Comparison of ENCODE assay signal across 1 cellular context in the genomic region with DNA sequence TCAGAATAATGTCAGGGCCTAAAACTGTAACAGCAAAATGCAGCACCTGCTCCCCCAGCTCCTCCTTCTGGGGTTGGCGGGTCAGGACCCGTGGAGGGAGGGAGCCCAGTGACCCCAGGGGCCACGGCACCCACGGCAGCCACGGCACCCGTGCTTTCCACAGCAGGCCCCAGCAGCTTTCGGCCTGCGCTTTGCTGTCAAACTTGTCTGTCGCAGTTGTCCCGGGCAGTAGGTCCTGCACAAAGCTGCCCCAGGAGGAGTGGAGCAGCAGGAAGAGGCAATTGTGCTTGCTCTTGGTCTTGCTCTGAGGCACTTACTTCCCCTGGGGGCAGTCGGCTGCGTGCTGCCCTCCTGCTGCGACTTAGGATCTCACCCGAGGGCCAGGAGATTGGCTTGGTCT.
A peak's percentile ranks its signal among the peaks of the same experiment; 100 is the strongest.
TF ChIP-seq lines count a peak whose summit lies in the region.

No MANE protein-coding gene starts in this region.

TF ChIP-seq in K562, 482 proteins besides CTCF, POLR2A, EP300 and RAD21 (continued from another document):
- TF ChIP-seq, protein P1, sequence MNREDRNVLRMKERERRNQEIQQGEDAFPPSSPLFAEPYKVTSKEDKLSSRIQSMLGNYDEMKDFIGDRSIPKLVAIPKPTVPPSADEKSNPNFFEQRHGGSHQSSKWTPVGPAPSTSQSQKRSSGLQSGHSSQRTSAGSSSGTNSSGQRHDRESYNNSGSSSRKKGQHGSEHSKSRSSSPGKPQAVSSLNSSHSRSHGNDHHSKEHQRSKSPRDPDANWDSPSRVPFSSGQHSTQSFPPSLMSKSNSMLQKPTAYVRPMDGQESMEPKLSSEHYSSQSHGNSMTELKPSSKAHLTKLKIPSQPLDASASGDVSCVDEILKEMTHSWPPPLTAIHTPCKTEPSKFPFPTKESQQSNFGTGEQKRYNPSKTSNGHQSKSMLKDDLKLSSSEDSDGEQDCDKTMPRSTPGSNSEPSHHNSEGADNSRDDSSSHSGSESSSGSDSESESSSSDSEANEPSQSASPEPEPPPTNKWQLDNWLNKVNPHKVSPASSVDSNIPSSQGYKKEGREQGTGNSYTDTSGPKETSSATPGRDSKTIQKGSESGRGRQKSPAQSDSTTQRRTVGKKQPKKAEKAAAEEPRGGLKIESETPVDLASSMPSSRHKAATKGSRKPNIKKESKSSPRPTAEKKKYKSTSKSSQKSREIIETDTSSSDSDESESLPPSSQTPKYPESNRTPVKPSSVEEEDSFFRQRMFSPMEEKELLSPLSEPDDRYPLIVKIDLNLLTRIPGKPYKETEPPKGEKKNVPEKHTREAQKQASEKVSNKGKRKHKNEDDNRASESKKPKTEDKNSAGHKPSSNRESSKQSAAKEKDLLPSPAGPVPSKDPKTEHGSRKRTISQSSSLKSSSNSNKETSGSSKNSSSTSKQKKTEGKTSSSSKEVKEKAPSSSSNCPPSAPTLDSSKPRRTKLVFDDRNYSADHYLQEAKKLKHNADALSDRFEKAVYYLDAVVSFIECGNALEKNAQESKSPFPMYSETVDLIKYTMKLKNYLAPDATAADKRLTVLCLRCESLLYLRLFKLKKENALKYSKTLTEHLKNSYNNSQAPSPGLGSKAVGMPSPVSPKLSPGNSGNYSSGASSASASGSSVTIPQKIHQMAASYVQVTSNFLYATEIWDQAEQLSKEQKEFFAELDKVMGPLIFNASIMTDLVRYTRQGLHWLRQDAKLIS (CRISPR knock-in tag; IDR thresholded peaks at IDR 0.05), result no peak
- TF ChIP-seq, protein P2, sequence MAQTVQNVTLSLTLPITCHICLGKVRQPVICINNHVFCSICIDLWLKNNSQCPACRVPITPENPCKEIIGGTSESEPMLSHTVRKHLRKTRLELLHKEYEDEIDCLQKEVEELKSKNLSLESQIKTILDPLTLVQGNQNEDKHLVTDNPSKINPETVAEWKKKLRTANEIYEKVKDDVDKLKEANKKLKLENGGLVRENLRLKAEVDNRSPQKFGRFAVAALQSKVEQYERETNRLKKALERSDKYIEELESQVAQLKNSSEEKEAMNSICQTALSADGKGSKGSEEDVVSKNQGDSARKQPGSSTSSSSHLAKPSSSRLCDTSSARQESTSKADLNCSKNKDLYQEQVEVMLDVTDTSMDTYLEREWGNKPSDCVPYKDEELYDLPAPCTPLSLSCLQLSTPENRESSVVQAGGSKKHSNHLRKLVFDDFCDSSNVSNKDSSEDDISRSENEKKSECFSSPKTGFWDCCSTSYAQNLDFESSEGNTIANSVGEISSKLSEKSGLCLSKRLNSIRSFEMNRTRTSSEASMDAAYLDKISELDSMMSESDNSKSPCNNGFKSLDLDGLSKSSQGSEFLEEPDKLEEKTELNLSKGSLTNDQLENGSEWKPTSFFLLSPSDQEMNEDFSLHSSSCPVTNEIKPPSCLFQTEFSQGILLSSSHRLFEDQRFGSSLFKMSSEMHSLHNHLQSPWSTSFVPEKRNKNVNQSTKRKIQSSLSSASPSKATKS (CRISPR knock-in tag; IDR thresholded peaks at IDR 0.05), result no peak
- no peak for TF ChIP-seq LCOR (CRISPR knock-in tag; IDR thresholded peaks at IDR 0.05)
- TF ChIP-seq RBFOX2 (IDR thresholded peaks at IDR 0.05; ENCODE audit: low read depth, low read length), result 0 out of 2 replicates have a peak, but pooled peaks have one; percentile 18
- TF ChIP-seq CBFA2T2 (conservative IDR thresholded peaks at IDR 0.05), result no peak
- 0 out of 2 replicates have a peak, but pooled peaks have one; percentile 3 for TF ChIP-seq POLR2G (IDR thresholded peaks at IDR 0.05; ENCODE audit: low read depth, low read length)
- no peak for TF ChIP-seq CBX8 (IDR thresholded peaks at IDR 0.05; ENCODE audit: borderline replicate concordance, extremely low read depth, low read depth, low read length, poor library complexity, severe bottlenecking)
- TF ChIP-seq, protein P3, sequence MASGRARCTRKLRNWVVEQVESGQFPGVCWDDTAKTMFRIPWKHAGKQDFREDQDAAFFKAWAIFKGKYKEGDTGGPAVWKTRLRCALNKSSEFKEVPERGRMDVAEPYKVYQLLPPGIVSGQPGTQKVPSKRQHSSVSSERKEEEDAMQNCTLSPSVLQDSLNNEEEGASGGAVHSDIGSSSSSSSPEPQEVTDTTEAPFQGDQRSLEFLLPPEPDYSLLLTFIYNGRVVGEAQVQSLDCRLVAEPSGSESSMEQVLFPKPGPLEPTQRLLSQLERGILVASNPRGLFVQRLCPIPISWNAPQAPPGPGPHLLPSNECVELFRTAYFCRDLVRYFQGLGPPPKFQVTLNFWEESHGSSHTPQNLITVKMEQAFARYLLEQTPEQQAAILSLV (tag; IDR thresholded peaks at IDR 0.05), result no peak
- TF ChIP-seq, protein P4, sequence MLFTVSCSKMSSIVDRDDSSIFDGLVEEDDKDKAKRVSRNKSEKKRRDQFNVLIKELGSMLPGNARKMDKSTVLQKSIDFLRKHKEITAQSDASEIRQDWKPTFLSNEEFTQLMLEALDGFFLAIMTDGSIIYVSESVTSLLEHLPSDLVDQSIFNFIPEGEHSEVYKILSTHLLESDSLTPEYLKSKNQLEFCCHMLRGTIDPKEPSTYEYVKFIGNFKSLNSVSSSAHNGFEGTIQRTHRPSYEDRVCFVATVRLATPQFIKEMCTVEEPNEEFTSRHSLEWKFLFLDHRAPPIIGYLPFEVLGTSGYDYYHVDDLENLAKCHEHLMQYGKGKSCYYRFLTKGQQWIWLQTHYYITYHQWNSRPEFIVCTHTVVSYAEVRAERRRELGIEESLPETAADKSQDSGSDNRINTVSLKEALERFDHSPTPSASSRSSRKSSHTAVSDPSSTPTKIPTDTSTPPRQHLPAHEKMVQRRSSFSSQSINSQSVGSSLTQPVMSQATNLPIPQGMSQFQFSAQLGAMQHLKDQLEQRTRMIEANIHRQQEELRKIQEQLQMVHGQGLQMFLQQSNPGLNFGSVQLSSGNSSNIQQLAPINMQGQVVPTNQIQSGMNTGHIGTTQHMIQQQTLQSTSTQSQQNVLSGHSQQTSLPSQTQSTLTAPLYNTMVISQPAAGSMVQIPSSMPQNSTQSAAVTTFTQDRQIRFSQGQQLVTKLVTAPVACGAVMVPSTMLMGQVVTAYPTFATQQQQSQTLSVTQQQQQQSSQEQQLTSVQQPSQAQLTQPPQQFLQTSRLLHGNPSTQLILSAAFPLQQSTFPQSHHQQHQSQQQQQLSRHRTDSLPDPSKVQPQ (CRISPR knock-in tag; IDR thresholded peaks at IDR 0.05; ENCODE audit: borderline replicate concordance), result no peak
TF ChIP-seq in K562: peak in this region for 2.
